In genomic region chr1:40592107-40592773, GRCh38 we compare ENCODE assay signal across 8 cellular contexts.
A peak's percentile ranks its signal among the peaks of the same experiment; 100 is the strongest.
DNase-seq lines count a peak whose midpoint lies in the region; ATAC-seq, FAIRE-seq and TF ChIP-seq lines count a peak whose summit lies in the region.

No MANE protein-coding gene starts in this region.

- no peaks in the 10 kb centered on the region for H3K9me3 Mint-ChIP-seq in Calu3 (ENCODE audit: low read depth, unreplicated experiment)

- H3K27ac Mint-ChIP-seq in Calu3 (ENCODE audit: unreplicated experiment): no peak overlapping the region

- BruUV-seq in Calu3 (replicated peaks; lab: Mats Ljungman, UMichigan): no TSS peak

- peak; percentile 20 for TF ChIP-seq CTCF in Calu3 (IDR thresholded peaks at IDR 0.05; ENCODE audit: unreplicated experiment)
- peak; percentile 62 for TF ChIP-seq CTCF in fibroblast of mammary gland (conservative IDR thresholded peaks at IDR 0.05; ENCODE audit: control insufficient read depth, insufficient read depth, low read depth, low read length)

- no peaks in the 10 kb centered on the region for H3K36me3 Mint-ChIP-seq in Calu3 (ENCODE audit: insufficient read depth, unreplicated experiment)

- H3K4me3 Mint-ChIP-seq in Calu3 (ENCODE audit: low read depth, unreplicated experiment): no peak overlapping the region

- intact Hi-C loops in Calu3 (cut with micrococcal nuclease; ENCODE audit: unreplicated experiment): no loop called here

- no peak for FAIRE-seq in HTR-8/SVneo (lab: Jason Lieb, UNC)
- FAIRE-seq in urothelium cell line (lab: Jason Lieb, UNC): no peak

- no peak overlapping the region for H3K4me3 ChIP-seq in fibroblast of mammary gland (ENCODE audit: control insufficient read depth, low read depth, low read length)

- peaks cover 8% of the 10 kb centered on the region for H3K4me1 Mint-ChIP-seq in Calu3 (ENCODE audit: low read depth, unreplicated experiment)

- no peak for ATAC-seq in HG03469 (IDR thresholded peaks at IDR 0.05; ENCODE audit: unreplicated experiment)

- CTCF ChIA-PET in Calu3 (lab: Charles Lee): no interaction called here

- DNase-seq in Calu3 (peak; percentile 44), HTR-8/SVneo (ENCODE audit: insufficient read length, low spot score) (peak; percentile 19), RPMI7951 (ENCODE audit: low read depth) (peak; percentile 41), fibroblast of mammary gland (ENCODE audit: low read depth) (peak; percentile 52), putamen (ENCODE audit: low spot score) (peak; percentile 11), GM19238 (ENCODE audit: insufficient read length, low spot score) (no peak), urothelium cell line (ENCODE audit: low spot score) (no peak)

- peaks cover 12% of the 10 kb centered on the region for H3K27me3 Mint-ChIP-seq in Calu3 (ENCODE audit: unreplicated experiment)

Comparison
In these comparisons a context has a peak if more than half of its experiments do, and no peak if none do; other contexts are left out.
1. DNase-seq: peak in Calu3 (single experiment), HTR-8/SVneo (single experiment), RPMI7951 (single experiment), fibroblast of mammary gland (single experiment) and putamen (single experiment); none in GM19238 (single experiment) and urothelium cell line (single experiment).